ENCODE assay signal across 9 cellular contexts in genomic region chr10:65335311-65335710, GRCh38.
"Had no signal": no experiment of that assay in that cellular context is flagged by ENCODE, and none has a peak within 500 bp of the region (broad histone marks: within the 10 kb centered on the region; RNA-seq: fewer than 3 reads in every experiment).

No MANE protein-coding gene starts in this region.

- H2AFZ ChIP-seq: GM23338 had no signal

- H3K4me3 ChIP-seq: GM23338 had no signal

- DNase-seq: H9, HCEC 1CT, Kasumi-1, KBM-7 had no signal

- H3K27ac ChIP-seq: HL-60, KMS-11 had no signal

- FAIRE-seq: H1, HepG2 had no signal

- H3K4me2 ChIP-seq: GM23338, KMS-11 had no signal

- H3K9ac ChIP-seq: KMS-11 had no signal

- ATAC-seq: GM23338, HepG2 had no signal
